In the genomic region with DNA sequence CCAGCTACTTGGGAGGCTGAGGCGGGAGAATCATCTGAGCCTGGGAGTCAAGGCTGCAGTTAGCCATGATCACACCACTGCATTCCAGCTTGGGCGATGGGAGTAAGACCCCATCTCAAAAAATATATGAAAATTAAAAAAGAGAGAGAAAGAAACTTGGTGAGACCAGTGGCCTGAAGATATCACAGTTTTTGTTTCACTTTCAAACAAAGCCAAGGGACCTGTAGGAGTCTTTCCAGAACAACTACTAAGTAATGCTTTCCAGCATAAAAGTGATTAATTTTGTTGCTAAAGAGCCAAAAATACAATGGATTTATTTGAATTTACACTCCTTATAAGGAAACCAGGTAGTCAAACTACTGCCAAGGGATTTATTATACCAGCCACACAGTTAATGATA, we compare ENCODE assay signal across 20 cellular contexts.
"Had no signal": no experiment of that assay in that cellular context is flagged by ENCODE, and none has a peak within 500 bp of the region (broad histone marks: within the 10 kb centered on the region; RNA-seq: fewer than 3 reads in every experiment).

No MANE protein-coding gene starts in this region.

- H3K27me3 ChIP-seq: brain microvascular endothelial cell, esophagus muscularis mucosa, foreskin keratinocyte, pancreas, thyroid gland had no signal

- H3K4me1 ChIP-seq: esophagus muscularis mucosa, foreskin keratinocyte, left ventricle myocardium inferior, pancreas, thyroid gland had no signal

- H3K27ac Mint-ChIP-seq: activated CD4-positive, alpha-beta memory T cell treated with anti-CD3 and anti-CD28 coated beads, Interleukin-2, amount 10 ng/mL, durations not matched to agents 7 days and 5 days; activated CD4-positive, alpha-beta T cell treated with anti-CD3 and anti-CD28 coated beads for 36 hours; activated naive CD8-positive, alpha-beta T cell treated with anti-CD3 and anti-CD28 coated beads for 36 hours had no signal

- H3K36me3 ChIP-seq: brain microvascular endothelial cell had no signal

- H3K9me3 Mint-ChIP-seq: activated CD4-positive, alpha-beta memory T cell treated with anti-CD3 and anti-CD28 coated beads, Interleukin-2, amount 10 ng/mL, durations not matched to agents 7 days and 5 days; activated naive CD8-positive, alpha-beta T cell treated with anti-CD3 and anti-CD28 coated beads for 36 hours; naive thymus-derived CD4-positive, alpha-beta T cell had no signal

- H3K4me3 ChIP-seq: esophagus muscularis mucosa, left ventricle myocardium inferior, mucosa of descending colon, pancreas, thyroid gland had no signal

- H3K4me3 Mint-ChIP-seq: activated CD4-positive, alpha-beta memory T cell treated with anti-CD3 and anti-CD28 coated beads, Interleukin-2, amount 10 ng/mL, durations not matched to agents 7 days and 5 days; activated CD4-positive, alpha-beta T cell treated with anti-CD3 and anti-CD28 coated beads for 36 hours; activated naive CD8-positive, alpha-beta T cell treated with anti-CD3 and anti-CD28 coated beads for 36 hours; naive thymus-derived CD4-positive, alpha-beta T cell had no signal

- H3K9me3 ChIP-seq: esophagus muscularis mucosa, left ventricle myocardium inferior, mucosa of descending colon, pancreas, thyroid gland had no signal

- H3K27me3 Mint-ChIP-seq: activated CD4-positive, alpha-beta memory T cell treated with anti-CD3 and anti-CD28 coated beads, Interleukin-2, amount 10 ng/mL, durations not matched to agents 7 days and 5 days; activated CD4-positive, alpha-beta T cell treated with anti-CD3 and anti-CD28 coated beads for 36 hours; activated naive CD8-positive, alpha-beta T cell treated with anti-CD3 and anti-CD28 coated beads for 36 hours; naive thymus-derived CD4-positive, alpha-beta T cell had no signal

- H3K27ac ChIP-seq: brain microvascular endothelial cell, esophagus muscularis mucosa, foreskin keratinocyte, left ventricle myocardium inferior, thyroid gland had no signal

- ATAC-seq: activated CD4-positive, alpha-beta T cell treated with anti-CD3 and anti-CD28 coated beads for 36 hours; foreskin keratinocyte; mucosa of descending colon; naive thymus-derived CD4-positive, alpha-beta T cell had no signal

- H3K36me3 Mint-ChIP-seq: activated naive CD8-positive, alpha-beta T cell treated with anti-CD3 and anti-CD28 coated beads for 36 hours had no signal

- H3K4me1 Mint-ChIP-seq: activated CD4-positive, alpha-beta T cell treated with anti-CD3 and anti-CD28 coated beads for 36 hours had no signal

- DNase-seq: activated CD4-positive, alpha-beta memory T cell treated with anti-CD3 and anti-CD28 coated beads, Interleukin-2, amount 10 ng/mL, durations not matched to agents 7 days and 5 days; activated CD4-positive, alpha-beta T cell treated with anti-CD3 and anti-CD28 coated beads for 36 hours; activated gamma-delta T cell; activated naive CD8-positive, alpha-beta T cell treated with anti-CD3 and anti-CD28 coated beads for 36 hours; activated T-cell treated with anti-CD3 and anti-CD28 coated beads, Interleukin-2, amount 50 U/mL, for 48 hours; anterior cingulate cortex; brain microvascular endothelial cell; cortex of kidney; effector CD4-positive, alpha-beta T cell; foreskin keratinocyte; glutamatergic neuron; hypothalamus; kidney; left ventricle myocardium inferior; mucosa of descending colon; naive thymus-derived CD4-positive, alpha-beta T cell; pancreas; stimulated activated CD4-positive, alpha-beta T cell treated with anti-CD3 and anti-CD28 coated beads, Interleukin-1b, Interleukin-23, amount 100 ng/mL, for 48 hours; thyroid gland had no signal
